22 cellular contexts compared by ENCODE assay signal in the genomic region with DNA sequence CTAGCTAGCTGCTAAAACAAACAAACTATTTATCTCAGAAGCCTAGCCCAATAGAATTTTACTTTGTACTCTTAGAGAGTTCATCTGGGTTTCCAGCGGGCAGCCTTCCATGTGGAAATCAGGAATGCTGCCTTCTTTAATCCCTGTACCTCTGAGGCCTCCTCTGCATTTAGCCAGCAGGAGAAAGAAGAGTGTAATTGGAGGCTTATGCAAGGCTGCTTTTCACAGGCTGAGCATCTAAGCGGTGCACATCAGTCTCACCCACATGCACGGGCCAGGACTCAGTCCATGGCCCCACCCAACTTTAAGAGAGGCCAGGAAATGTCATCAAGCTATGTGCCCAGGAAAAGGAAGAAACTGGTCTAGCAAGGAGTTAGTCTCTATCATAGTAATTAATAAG. TPM values are rescaled to one million over a fixed set of nuclear protein-coding genes. Genes with fewer than 3 reads are reported as not detected.
DNase-seq lines count a peak whose midpoint lies in the region; ATAC-seq and TF ChIP-seq lines count a peak whose summit lies in the region.
"Had no signal": no experiment of that assay in that cellular context is flagged by ENCODE, and none has a peak within 500 bp of the region (broad histone marks: within the 10 kb centered on the region; RNA-seq: fewer than 3 reads in every experiment).

No MANE protein-coding gene starts in this region.

- CTCF ChIA-PET in activated CD4-positive, alpha-beta T cell treated with anti-CD3 and anti-CD28 coated beads for 36 hours (lab: Charles Lee): interaction anchor here (0.6 kb wide), 1 partner anchor 181 kb away, joined by 3 read pairs; no protein-coding TSS in a partner anchor

- H3K27ac Mint-ChIP-seq in activated CD4-positive, alpha-beta T cell treated with anti-CD3 and anti-CD28 coated beads for 36 hours: no peak overlapping the region
- H3K27ac Mint-ChIP-seq: activated naive CD4-positive, alpha-beta T cell treated with anti-CD3 and anti-CD28 coated beads, Interleukin-2, amount 10 ng/mL, durations not matched to agents 7 days and 5 days; B cell; stimulated activated naive B cell treated with anti-CD40 and anti-IgM and Interleukin-4, amounts not matched to agents 10 μg/mL and 1 μg/mL and 100 μg/mL, for 72 hours had no signal

- DNase-seq in LNCaP clone FGC (ENCODE audit: low read depth) (peak; percentile 1), astrocyte of the hippocampus (ENCODE audit: low read depth, low spot score) (peak; percentile 81), foreskin fibroblast (peak; percentile 56 to 81), retinal pigment epithelial cell (ENCODE audit: low read depth) (peak; percentile 63), HUDEP-2 (lab: John Stamatoyannopoulos, UW; ENCODE audit: unreplicated experiment in 76 of 76) (no peak), DMS 273 (lab: John Stamatoyannopoulos, UW; ENCODE audit: unreplicated experiment) (no peak)
- DNase-seq in activated CD4-positive, alpha-beta T cell treated with anti-CD3 and anti-CD28 coated beads for 36 hours: no peak
- DNase-seq: activated CD4-positive, alpha-beta T cell treated with anti-CD3 and anti-CD28 coated beads, Interleukin-2, amount 50 U/mL, for 48 hours; activated naive CD4-positive, alpha-beta T cell treated with anti-CD3 and anti-CD28 coated beads, Interleukin-2, amount 10 ng/mL, durations not matched to agents 7 days and 5 days; body of pancreas; COR-L47; cortex of kidney; mesendoderm; NCI-H1436 treated with DMSO at 0.1 percent for 48 hours; stimulated activated naive B cell treated with anti-CD40 and anti-IgM and Interleukin-4, amounts not matched to agents 10 μg/mL and 1 μg/mL and 100 μg/mL, for 72 hours had no signal

- intact Hi-C loops in activated CD4-positive, alpha-beta T cell treated with anti-CD3 and anti-CD28 coated beads for 36 hours (cut with DNase I, micrococcal nuclease): no loop called here

- TF ChIP-seq CTCF in LNCaP clone FGC (IDR thresholded peaks at IDR 0.05; ENCODE audit: control insufficient read depth, extremely low read depth, insufficient read depth) (no peak), foreskin fibroblast (IDR thresholded peaks at IDR 0.05; ENCODE audit: low read depth, low read length) (no peak), retinal pigment epithelial cell (conservative IDR thresholded peaks at IDR 0.05; ENCODE audit: low read depth, low read length) (no peak)

- POLR2A ChIA-PET in activated CD4-positive, alpha-beta T cell treated with anti-CD3 and anti-CD28 coated beads for 36 hours (lab: Charles Lee): no interaction called here

- peaks cover 1% of the 10 kb centered on the region for H3K4me1 Mint-ChIP-seq in activated CD4-positive, alpha-beta T cell treated with anti-CD3 and anti-CD28 coated beads for 36 hours
- H3K4me1 Mint-ChIP-seq: B cell; stimulated activated naive B cell treated with anti-CD40 and anti-IgM and Interleukin-4, amounts not matched to agents 10 μg/mL and 1 μg/mL and 100 μg/mL, for 72 hours had no signal

- H3K4me3 Mint-ChIP-seq in activated CD4-positive, alpha-beta T cell treated with anti-CD3 and anti-CD28 coated beads for 36 hours: no peak overlapping the region
- H3K4me3 Mint-ChIP-seq: activated naive CD4-positive, alpha-beta T cell treated with anti-CD3 and anti-CD28 coated beads, Interleukin-2, amount 10 ng/mL, durations not matched to agents 7 days and 5 days; B cell; neural crest cell; stimulated activated naive B cell treated with anti-CD40 and anti-IgM and Interleukin-4, amounts not matched to agents 10 μg/mL and 1 μg/mL and 100 μg/mL, for 72 hours had no signal

- H3K9me3 Mint-ChIP-seq in activated CD4-positive, alpha-beta T cell treated with anti-CD3 and anti-CD28 coated beads for 36 hours (ENCODE audit: low read depth): no peaks in the 10 kb centered on the region
- H3K9me3 Mint-ChIP-seq: activated naive CD4-positive, alpha-beta T cell treated with anti-CD3 and anti-CD28 coated beads, Interleukin-2, amount 10 ng/mL, durations not matched to agents 7 days and 5 days; neural crest cell; stimulated activated naive B cell treated with anti-CD40 and anti-IgM and Interleukin-4, amounts not matched to agents 10 μg/mL and 1 μg/mL and 100 μg/mL, for 72 hours had no signal

- no peaks in the 10 kb centered on the region for H3K36me3 Mint-ChIP-seq in activated CD4-positive, alpha-beta T cell treated with anti-CD3 and anti-CD28 coated beads for 36 hours (ENCODE audit: low read depth)
- H3K36me3 Mint-ChIP-seq: activated naive CD4-positive, alpha-beta T cell treated with anti-CD3 and anti-CD28 coated beads, Interleukin-2, amount 10 ng/mL, durations not matched to agents 7 days and 5 days; stimulated activated naive B cell treated with anti-CD40 and anti-IgM and Interleukin-4, amounts not matched to agents 10 μg/mL and 1 μg/mL and 100 μg/mL, for 72 hours had no signal

- no peak for ATAC-seq in HG03135 (IDR thresholded peaks at IDR 0.05; ENCODE audit: unreplicated experiment)
- ATAC-seq in activated CD4-positive, alpha-beta T cell treated with anti-CD3 and anti-CD28 coated beads for 36 hours: no peak
- ATAC-seq: body of pancreas; stimulated activated naive B cell treated with anti-CD40 and anti-IgM and Interleukin-4, amounts not matched to agents 10 μg/mL and 1 μg/mL and 100 μg/mL, for 72 hours had no signal

- no peak overlapping the region for H3K4me3 ChIP-seq in LNCaP clone FGC (ENCODE audit: low read depth, low read length)
- no peak overlapping the region for H3K4me3 ChIP-seq in foreskin fibroblast (ENCODE audit: low read depth in 1 of 2, low read length in 2 of 2)
- H3K4me3 ChIP-seq in retinal pigment epithelial cell (ENCODE audit: low read length): no peak overlapping the region
- H3K4me3 ChIP-seq: body of pancreas, hepatocyte had no signal

- H3K27me3 Mint-ChIP-seq in activated CD4-positive, alpha-beta T cell treated with anti-CD3 and anti-CD28 coated beads for 36 hours: no peaks in the 10 kb centered on the region

RNA-seq across cellular contexts. Expression of gene PTGDR, which starts 14.0 kb away (rescaled TPM):
- not detected for total RNA-seq in activated CD4-positive, alpha-beta T cell treated with anti-CD3 and anti-CD28 coated beads for 36 hours
- total RNA-seq: B cell, epithelial cell of proximal tubule, HT-29, neural crest cell, renal cortical epithelial cell had no signal

Comparison
In these comparisons a context has a peak if more than half of its experiments do, and no peak if none do; other contexts are left out.
1. DNase-seq: peak in LNCaP clone FGC (single experiment), astrocyte of the hippocampus (single experiment), foreskin fibroblast (2 of 2) and retinal pigment epithelial cell (single experiment); none in HUDEP-2 (0 of 76), DMS 273 (single experiment) and activated CD4-positive, alpha-beta T cell treated with anti-CD3 and anti-CD28 coated beads for 36 hours (single experiment).